ENCODE assay signal across 3 cellular contexts in genomic region chr6:63193324-63193723, GRCh38.
"Had no signal": no experiment of that assay in that cellular context is flagged by ENCODE, and none has a peak within 500 bp of the region (broad histone marks: within the 10 kb centered on the region; RNA-seq: fewer than 3 reads in every experiment).

No MANE protein-coding gene starts in this region.

- DNase-seq: GDM1, GF-D8 had no signal

- H3K4me3 ChIP-seq: GM12878 had no signal

- ATAC-seq: GM12878 had no signal
